Comparison of ENCODE assay signal across 1 cellular context in genomic region chr9:22457448-22457847, GRCh38.
TF ChIP-seq lines count a peak whose summit lies in the region.

No MANE protein-coding gene starts in this region.

TF ChIP-seq in HepG2, 621 proteins besides CTCF, POLR2A, EP300 and RAD21 (continued from another document):
- no peak for TF ChIP-seq THRA (CRISPR knock-in tag; IDR thresholded peaks at IDR 0.05; ENCODE audit: borderline replicate concordance)
- no peak for TF ChIP-seq ZNF207 (IDR thresholded peaks at IDR 0.05; ENCODE audit: borderline replicate concordance)
TF ChIP-seq in HepG2: peak in this region for 0.
